In the genomic region with DNA sequence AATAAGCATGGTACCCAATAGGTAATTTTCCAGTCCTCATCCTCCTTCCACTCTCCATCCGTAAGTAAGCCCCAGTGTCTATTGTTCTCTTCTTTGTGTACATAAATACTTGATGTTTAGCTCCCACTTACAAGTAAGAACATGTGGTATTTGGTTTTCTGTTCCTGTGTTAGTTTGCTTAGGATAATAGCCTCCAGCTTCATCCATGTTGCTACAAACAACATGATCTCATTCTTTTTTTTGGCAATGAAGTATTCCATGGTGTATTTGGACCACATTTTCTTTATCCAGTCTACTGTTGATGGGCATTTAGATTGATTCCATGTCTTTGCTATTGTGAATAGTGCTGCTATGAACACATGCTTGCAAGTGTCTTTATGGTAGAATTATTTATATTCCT, we compare ENCODE assay signal across 8 cellular contexts. TPM values are rescaled to one million over a fixed set of nuclear protein-coding genes. Genes with fewer than 3 reads are reported as not detected.
A peak's percentile ranks its signal among the peaks of the same experiment; 100 is the strongest.
DNase-seq lines count a peak whose midpoint lies in the region; ATAC-seq and TF ChIP-seq lines count a peak whose summit lies in the region.
"Not testable (repeated sequence)": the region's sequence is repeated elsewhere in the genome, so short reads cannot be mapped to it uniquely, and the experiment has no call there.

No MANE protein-coding gene starts in this region.

- intact Hi-C loops in Right ventricle myocardium superior (cut with DNase I): not testable (repeated sequence)

- peak; percentile 10 for DNase-seq in DMS79 (lab: John Stamatoyannopoulos, UW)
- peak; percentile 70 for DNase-seq in NCI-H1105 (lab: John Stamatoyannopoulos, UW)
- DNase-seq in NCI-H2107 treated with DMSO at 0.1 percent for 48 hours (lab: John Stamatoyannopoulos, UW; ENCODE audit: unreplicated experiment): peak; percentile 86
- DNase-seq in NCI-H526 treated with DMSO at 0.1 percent for 48 hours (lab: John Stamatoyannopoulos, UW): peak; percentile 25
- peak; percentile 63 for DNase-seq in adipocyte (ENCODE audit: low read depth)
- peak; percentile 29 for DNase-seq in epithelial cell of prostate (ENCODE audit: low read depth, low spot score)
- DNase-seq in Right ventricle myocardium superior; thoracic aorta (ENCODE audit: low spot score): not testable (repeated sequence)

- not testable (repeated sequence) for H3K36me3 ChIP-seq in adipocyte (ENCODE audit: control insufficient read depth, insufficient read depth, low read length, severe bottlenecking); thoracic aorta

- H3K27ac ChIP-seq in epithelial cell of prostate: not testable (repeated sequence)
- peak overlapping the region; percentile 40 to 55 for H3K27ac ChIP-seq in thoracic aorta

- not testable (repeated sequence) for H3K9ac ChIP-seq in adipocyte (ENCODE audit: low read length)

- peak; percentile 55 for ATAC-seq in Right ventricle myocardium superior (ENCODE audit: poor library complexity)
- not testable (repeated sequence) for ATAC-seq in thoracic aorta (ENCODE audit: insufficient number of reproducible peaks, low FRiP score, low read depth)

- H3K4me1 ChIP-seq in adipocyte (ENCODE audit: control insufficient read depth, insufficient read depth, low read length) (peaks cover 19% of the 10 kb centered on the region), thoracic aorta (ENCODE audit: control insufficient read depth in 1 of 2, low read depth in 2 of 2) (peaks cover 12 to 30% of the 10 kb centered on the region in 2 donors)

- not testable (repeated sequence) for TF ChIP-seq CTCF in thoracic aorta (IDR thresholded peaks at IDR 0.05)

- H3K27me3 ChIP-seq in adipocyte (replicated peaks; ENCODE audit: control insufficient read depth, insufficient read depth, low read length); thoracic aorta (replicated peaks; ENCODE audit: insufficient read depth): not testable (repeated sequence)

- not testable (repeated sequence) for H3K4me3 ChIP-seq in adipocyte (ENCODE audit: low read length); thoracic aorta

- H3K9me3 ChIP-seq in adipocyte (ENCODE audit: control insufficient read depth, low read length); thoracic aorta: not testable (repeated sequence)

RNA-seq across cellular contexts. Expression of a gene that starts 37.5 kb away (rescaled TPM):
- total RNA-seq in Right ventricle myocardium superior: 10.0 TPM
- 10 to 100 TPM in 1 of 2 donors, 1 to 10 TPM in 1; 6.1 to 12.3 TPM for total RNA-seq in thoracic aorta
